In the genomic region with DNA sequence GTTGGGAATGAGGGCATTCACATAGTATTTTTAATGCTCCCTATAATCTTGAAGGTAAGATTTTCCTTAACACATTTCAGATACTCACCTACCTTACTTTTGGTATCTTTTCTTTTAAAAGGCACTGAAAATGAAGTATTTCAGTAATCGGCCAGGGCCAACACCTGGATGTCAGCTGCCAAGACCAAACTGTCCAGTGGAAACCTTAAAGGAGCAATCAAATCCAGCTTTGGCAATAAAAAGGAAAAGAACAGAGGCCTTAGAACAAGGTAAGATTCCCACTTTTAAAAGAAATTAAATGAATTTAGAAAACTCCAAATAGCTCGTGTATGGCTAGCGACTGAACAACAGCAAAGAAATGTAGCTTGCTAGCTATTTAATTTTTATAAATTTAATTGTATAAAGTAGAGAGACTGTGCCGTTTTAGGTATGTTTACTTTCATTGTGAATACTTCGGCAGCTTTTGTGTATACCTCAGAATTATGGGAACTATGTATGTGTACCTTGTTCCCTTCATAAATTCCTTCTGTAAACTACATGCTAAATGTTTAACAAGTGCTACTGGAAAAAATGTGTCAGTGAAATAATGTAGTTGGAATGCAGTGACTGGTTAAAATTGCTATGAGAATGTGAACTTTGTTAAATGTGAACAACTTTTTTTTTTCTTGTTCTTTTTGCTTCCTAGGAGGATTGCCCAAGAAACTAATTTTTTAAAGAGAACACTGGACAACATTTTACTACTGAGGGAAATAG, we compare ENCODE assay signal across 18 cellular contexts. TPM values are rescaled to one million over a fixed set of nuclear protein-coding genes. Genes with fewer than 3 reads are reported as not detected.
DNase-seq lines count a peak whose midpoint lies in the region; ATAC-seq and FAIRE-seq lines count a peak whose summit lies in the region.
"Had no signal": no experiment of that assay in that cellular context is flagged by ENCODE, and none has a peak within 500 bp of the region (broad histone marks: within the 10 kb centered on the region; RNA-seq: fewer than 3 reads in every experiment).

No MANE protein-coding gene starts in this region.

- no peaks in the 10 kb centered on the region for H3K27me3 Mint-ChIP-seq in activated CD4-positive, alpha-beta memory T cell treated with anti-CD3 and anti-CD28 coated beads for 36 hours
- H3K27me3 Mint-ChIP-seq: activated CD4-positive, alpha-beta T cell treated with anti-CD3 and anti-CD28 coated beads, Interleukin-2, amount 10 ng/mL, durations not matched to agents 24 days and 14 days; CD4-positive, alpha-beta T cell; effector memory CD8-positive, alpha-beta T cell had no signal

- H3K4me2 ChIP-seq in trophoblast cell (ENCODE audit: low read length): no peak overlapping the region

- no peak overlapping the region for H4K8ac ChIP-seq in trophoblast cell (ENCODE audit: low read depth, low read length)

- H3K18ac ChIP-seq in trophoblast cell (ENCODE audit: low read length): no peak overlapping the region

- no peaks in the 10 kb centered on the region for H3K79me1 ChIP-seq in trophoblast cell (ENCODE audit: low read length)

- no peak overlapping the region for H4K91ac ChIP-seq in trophoblast cell (ENCODE audit: low read depth, low read length)

- ATAC-seq in GM21390 (IDR thresholded peaks at IDR 0.05; ENCODE audit: unreplicated experiment): no peak
- no peak for ATAC-seq in GM19351 (IDR thresholded peaks at IDR 0.05; ENCODE audit: unreplicated experiment)
- ATAC-seq in left lobe of liver: no peak
- ATAC-seq: effector memory CD8-positive, alpha-beta T cell; psoas muscle had no signal

- H2AFZ ChIP-seq in trophoblast cell (ENCODE audit: insufficient read depth, low read length, poor library complexity): no peak overlapping the region

- H3K9me3 ChIP-seq in trophoblast cell (ENCODE audit: insufficient read depth, low read depth, low read length): no peaks in the 10 kb centered on the region
- H3K9me3 ChIP-seq: MG63, psoas muscle, thoracic aorta had no signal

- intact Hi-C loops in activated CD4-positive, alpha-beta memory T cell treated with anti-CD3 and anti-CD28 coated beads for 36 hours (cut with micrococcal nuclease): no loop called here

- H2AK5ac ChIP-seq in trophoblast cell (ENCODE audit: low read length): no peak overlapping the region

- no peak overlapping the region for H4K12ac ChIP-seq in trophoblast cell (ENCODE audit: low read depth, low read length)

- POLR2A ChIA-PET in activated CD4-positive, alpha-beta memory T cell treated with anti-CD3 and anti-CD28 coated beads for 36 hours (lab: Charles Lee): interaction anchor here (0.6 kb wide), 1 partner anchor 59 kb away, joined by 3 read pairs; a partner anchor contains a TSS

- CTCF ChIA-PET in activated CD4-positive, alpha-beta memory T cell treated with anti-CD3 and anti-CD28 coated beads for 36 hours (lab: Charles Lee): no interaction called here

- H3K9me3 Mint-ChIP-seq in activated CD4-positive, alpha-beta memory T cell treated with anti-CD3 and anti-CD28 coated beads for 36 hours: no peaks in the 10 kb centered on the region
- H3K9me3 Mint-ChIP-seq: activated CD4-positive, alpha-beta T cell treated with anti-CD3 and anti-CD28 coated beads, Interleukin-2, amount 10 ng/mL, durations not matched to agents 24 days and 14 days; CD4-positive, alpha-beta T cell; effector memory CD8-positive, alpha-beta T cell had no signal

- WGBS in trophoblast cell (ENCODE audit: extremely low coverage, insufficient coverage, insufficient read length): no CpG with 5 or more reads among the region's 5 CpGs

- H3K27me3 ChIP-seq in trophoblast cell (ENCODE audit: insufficient read depth, low read length): no peaks in the 10 kb centered on the region
- H3K27me3 ChIP-seq: MG63 had no signal

- no peak overlapping the region for H3K4me3 Mint-ChIP-seq in activated CD4-positive, alpha-beta memory T cell treated with anti-CD3 and anti-CD28 coated beads for 36 hours
- H3K4me3 Mint-ChIP-seq: activated CD4-positive, alpha-beta T cell treated with anti-CD3 and anti-CD28 coated beads, Interleukin-2, amount 10 ng/mL, durations not matched to agents 24 days and 14 days; CD4-positive, alpha-beta T cell; effector memory CD8-positive, alpha-beta T cell had no signal

- peaks cover 23% of the 10 kb centered on the region for H3K36me3 Mint-ChIP-seq in activated CD4-positive, alpha-beta memory T cell treated with anti-CD3 and anti-CD28 coated beads for 36 hours

- no peak for FAIRE-seq in RCC 7860 (lab: Jason Lieb, UNC)

- DNase-seq in EL: peak; percentile 74
- DNase-seq in RCC 7860 (ENCODE audit: low spot score): peak; percentile 13
- DNase-seq in fibroblast of gingiva (ENCODE audit: low read depth): peak; percentile 50
- peak; percentile 26 to 89 for DNase-seq in trophoblast cell
- DNase-seq in activated CD4-positive, alpha-beta memory T cell treated with anti-CD3 and anti-CD28 coated beads for 36 hours: no peak
- DNase-seq in left lobe of liver (ENCODE audit: low spot score): no peak
- DNase-seq: activated CD4-positive, alpha-beta T cell treated with anti-CD3 and anti-CD28 coated beads, Interleukin-2, amount 10 ng/mL, durations not matched to agents 24 days and 14 days; activated T-cell treated with anti-CD3 and anti-CD28 coated beads, Interleukin-2, amount 50 U/mL, for 48 hours; anterior cingulate cortex; CD4-positive, alpha-beta T cell; effector memory CD8-positive, alpha-beta T cell; MG63; NCI-H187 treated with DMSO at 0.1 percent for 48 hours; psoas muscle had no signal

- H3K23ac ChIP-seq in trophoblast cell (ENCODE audit: low read length): no peak overlapping the region

- H2BK120ac ChIP-seq in trophoblast cell (ENCODE audit: insufficient read depth, low read length, poor library complexity): no peak overlapping the region

- no peak overlapping the region for H3K27ac ChIP-seq in trophoblast cell (ENCODE audit: low read depth, low read length)
- H3K27ac ChIP-seq: psoas muscle had no signal

- H3K4me3 ChIP-seq in trophoblast cell (ENCODE audit: low read depth, low read length): no peak overlapping the region
- H3K4me3 ChIP-seq: MG63, psoas muscle, thoracic aorta had no signal

- H3K36me3 ChIP-seq in trophoblast cell (ENCODE audit: control insufficient read depth in 1 of 2, insufficient read depth in 2 of 2, low read length in 2 of 2): peaks cover 21 to 27% of the 10 kb centered on the region in 2 experiments

- H3K27ac Mint-ChIP-seq in activated CD4-positive, alpha-beta memory T cell treated with anti-CD3 and anti-CD28 coated beads for 36 hours: no peak overlapping the region
- H3K27ac Mint-ChIP-seq: activated CD4-positive, alpha-beta T cell treated with anti-CD3 and anti-CD28 coated beads, Interleukin-2, amount 10 ng/mL, durations not matched to agents 24 days and 14 days; CD4-positive, alpha-beta T cell had no signal

- no peak overlapping the region for H2BK5ac ChIP-seq in trophoblast cell (ENCODE audit: low read depth, low read length, poor library complexity)

- no peak overlapping the region for H2BK12ac ChIP-seq in trophoblast cell (ENCODE audit: low read length)

- H3K79me2 ChIP-seq in trophoblast cell (ENCODE audit: control insufficient read depth, insufficient read depth, low read length, poor library complexity): no peaks in the 10 kb centered on the region

- no peaks in the 10 kb centered on the region for H3K4me1 ChIP-seq in trophoblast cell (ENCODE audit: control insufficient read depth in 1 of 2, insufficient read depth in 2 of 2, low read length in 2 of 2)
- H3K4me1 ChIP-seq: psoas muscle had no signal

- no peak overlapping the region for H3K4ac ChIP-seq in trophoblast cell (ENCODE audit: low read depth, low read length)

- no peak overlapping the region for H3K14ac ChIP-seq in trophoblast cell (ENCODE audit: low read length)

- H3K9ac ChIP-seq in trophoblast cell (ENCODE audit: low read length): no peak overlapping the region

- H3K4me1 Mint-ChIP-seq in activated CD4-positive, alpha-beta memory T cell treated with anti-CD3 and anti-CD28 coated beads for 36 hours (ENCODE audit: low read depth): peaks cover 5% of the 10 kb centered on the region

RNA-seq across cellular contexts. Expression of gene CDK7, which starts 41.9 kb away (rescaled TPM):
- 112 and 122 TPM in 2 replicates for polyA plus RNA-seq in trophoblast cell (2013)
- 10 to 100 TPM; 36.2 to 41.2 TPM for total RNA-seq in activated CD4-positive, alpha-beta memory T cell treated with anti-CD3 and anti-CD28 coated beads for 36 hours
- 7.6 TPM for total RNA-seq in left lobe of liver

RNA-seq across cellular contexts. Expression of gene CCDC125, which starts 56.0 kb away (rescaled TPM):
- polyA plus RNA-seq in trophoblast cell (2013): 1.7 TPM in 2 replicates
- 10 to 100 TPM in 1 of 2 experiments, 1 to 10 TPM in 1; 8.9 to 11.3 TPM for total RNA-seq in activated CD4-positive, alpha-beta memory T cell treated with anti-CD3 and anti-CD28 coated beads for 36 hours
- total RNA-seq in left lobe of liver: 18.6 TPM
- total RNA-seq: G401 had no signal

Comparison
In these comparisons a context has a peak if more than half of its experiments do, and no peak if none do; other contexts are left out.
1. DNase-seq: peak in EL (single experiment), RCC 7860 (single experiment), fibroblast of gingiva (single experiment) and trophoblast cell (2 of 2); none in activated CD4-positive, alpha-beta memory T cell treated with anti-CD3 and anti-CD28 coated beads for 36 hours (single experiment) and left lobe of liver (single experiment).